In genomic region chr14:39432619-39433451, GRCh38 we compare ENCODE assay signal across 8 cellular contexts. TPM values are rescaled to one million over a fixed set of nuclear protein-coding genes. Genes with fewer than 3 reads are reported as not detected.
DNase-seq lines count a peak whose midpoint lies in the region; ATAC-seq and TF ChIP-seq lines count a peak whose summit lies in the region.

No MANE protein-coding gene starts in this region.

- H3K36me3 ChIP-seq in Caco-2 (ENCODE audit: control insufficient read depth, insufficient read depth, low read length) (no peaks in the 10 kb centered on the region; the same call in 1 of the 2 replicates), mesodermal cell (ENCODE audit: control insufficient read depth, insufficient read depth, low read length) (no peaks in the 10 kb centered on the region)

- H3K4me1 Mint-ChIP-seq in Caco-2 (ENCODE audit: low read depth, unreplicated experiment) (peaks cover 19% of the 10 kb centered on the region), endothelial cell (ENCODE audit: unreplicated experiment) (peaks cover 24% of the 10 kb centered on the region)

- no peaks in the 10 kb centered on the region for H3K9me3 ChIP-seq in Caco-2
- H3K9me3 ChIP-seq in mesodermal cell (ENCODE audit: control insufficient read depth, low read length), result no peaks in the 10 kb centered on the region

- DNase-seq in Caco-2, result peak; percentile 96
- DNase-seq in NCI-H526 treated with DMSO at 0.1 percent for 48 hours (lab: John Stamatoyannopoulos, UW), result peak; percentile 96
- peak; percentile 30 for DNase-seq in activated CD8-positive, alpha-beta memory T cell treated with anti-CD3 and anti-CD28 coated beads, Interleukin-2, amount 50 U/mL, for 24 hours (ENCODE audit: extremely low read depth)
- DNase-seq in endothelial cell (ENCODE audit: low spot score), result peak; percentile 80
- DNase-seq in stimulated activated CD8-positive, alpha-beta memory T cell treated with anti-CD3 and anti-CD28 coated beads, Interleukin-4, amount 100 ng/mL, for 1 hour (ENCODE audit: low read depth in 2 of 2, low spot score in 1 of 2), result peak; percentile 39 to 43

- ATAC-seq in GM19452 (IDR thresholded peaks at IDR 0.05; ENCODE audit: unreplicated experiment), result peak; percentile 65
- peak; percentile 44 for ATAC-seq in HG03565 (IDR thresholded peaks at IDR 0.05; ENCODE audit: unreplicated experiment)

- peak overlapping the region; percentile 100 for H3K27ac ChIP-seq in mesodermal cell (ENCODE audit: low read depth, low read length, severe bottlenecking)

- CTCF ChIA-PET in Caco-2 (lab: Charles Lee), result interaction anchor here (0.6 to 2.2 kb wide), 4 partner anchors 32 to 416 kb away, joined by 3 to 11 read pairs (median 5); partner anchors contain the start of gene SEC23A

- BruUV-seq in Caco-2 (replicated peaks; lab: Mats Ljungman, UMichigan), result no TSS peak

- 1% methylated on average over 19 to 34 of the region's 38 CpGs for WGBS in mesodermal cell (ENCODE audit: insufficient coverage in 2 of 2), 2 experiments

- intact Hi-C loops in Caco-2 (cut with micrococcal nuclease; ENCODE audit: unreplicated experiment), result loop anchor here (1.0 to 2.0 kb wide), 3 partner anchors 40 to 330 kb away; partner anchors contain the start of genes PNN and SEC23A

- peak overlapping the region; percentile 100 for H3K27ac Mint-ChIP-seq in Caco-2 (ENCODE audit: unreplicated experiment)
- peak overlapping the region; percentile 48 for H3K27ac Mint-ChIP-seq in endothelial cell (ENCODE audit: unreplicated experiment)

- H3K36me3 Mint-ChIP-seq in Caco-2 (ENCODE audit: insufficient read depth, unreplicated experiment), result peaks cover 17% of the 10 kb centered on the region
- H3K36me3 Mint-ChIP-seq in endothelial cell (ENCODE audit: low read depth, unreplicated experiment), result peaks cover 3% of the 10 kb centered on the region

- POLR2A ChIA-PET in Caco-2 (lab: Charles Lee), result interaction anchor here (0.6 to 1.9 kb wide), 5 partner anchors 24 to 1366 kb away, joined by 3 to 19 read pairs (median 5); partner anchors contain the start of genes SEC23A and TRAPPC6B

- H3K9me3 Mint-ChIP-seq in Caco-2 (ENCODE audit: unreplicated experiment) (no peaks in the 10 kb centered on the region), endothelial cell (ENCODE audit: unreplicated experiment) (no peaks in the 10 kb centered on the region)

- TF ChIP-seq CTCF in Caco-2 (IDR thresholded peaks at IDR 0.05; ENCODE audit: insufficient read depth in 1 of 2, low read depth in 1 of 2, low read length in 1 of 2, severe bottlenecking in 1 of 2, unreplicated experiment in 1 of 2), result peak in 1 of 2 experiments; percentile 48
- no peak for TF ChIP-seq CTCF in endothelial cell (IDR thresholded peaks at IDR 0.05; ENCODE audit: unreplicated experiment)

- H3K4me3 Mint-ChIP-seq in Caco-2 (ENCODE audit: unreplicated experiment) (peak overlapping the region; percentile 93), endothelial cell (ENCODE audit: unreplicated experiment) (peak overlapping the region; percentile 99)

- no peaks in the 10 kb centered on the region for H3K27me3 ChIP-seq in Caco-2 (replicated peaks; ENCODE audit: control insufficient read depth, insufficient read depth, low read length)

- H3K4me1 ChIP-seq in Caco-2 (peaks cover 12% of the 10 kb centered on the region), mesodermal cell (ENCODE audit: control insufficient read depth, insufficient read depth, low read length, poor library complexity, severe bottlenecking) (peaks cover 3% of the 10 kb centered on the region)

- H3K27me3 Mint-ChIP-seq in Caco-2 (ENCODE audit: insufficient read depth, unreplicated experiment) (no peaks in the 10 kb centered on the region), endothelial cell (ENCODE audit: unreplicated experiment) (peaks cover 12% of the 10 kb centered on the region)

- H3K4me3 ChIP-seq in Caco-2 (ENCODE audit: low read depth, low read length), result peak overlapping the region; percentile 43
- H3K4me3 ChIP-seq in mesodermal cell (ENCODE audit: extremely low read depth, insufficient read depth, low read length, poor library complexity, severe bottlenecking), result peak overlapping the region; percentile 61

RNA-seq across cellular contexts. Expression of gene FBXO33, which starts 0.6 kb away (rescaled TPM):
- total RNA-seq in Caco-2 (2022), result 6.0 and 6.5 TPM in 2 replicates
- total RNA-seq in endothelial cell (ENCODE audit: unreplicated experiment), result 11.9 TPM
- polyA plus RNA-seq in mesodermal cell (2013, experiment 1 of 2), result 10.8 TPM
- 11.9 TPM for polyA plus RNA-seq in mesodermal cell (2013, experiment 2 of 2)

Comparison
In these comparisons a context has a peak if more than half of its experiments do, and no peak if none do; other contexts are left out.
1. Peak in every context shown above with its lines: DNase-seq, ATAC-seq, H3K4me3 ChIP-seq and H3K27ac ChIP-seq.
2. DNase-seq: peak in every context shown above with its lines; median percentile 96 in Caco-2; 96 in NCI-H526 treated with DMSO at 0.1 percent for 48 hours; 80 in endothelial cell; 41 in stimulated activated CD8-positive, alpha-beta memory T cell treated with anti-CD3 and anti-CD28 coated beads, Interleukin-4, amount 100 ng/mL, for 1 hour; 30 in activated CD8-positive, alpha-beta memory T cell treated with anti-CD3 and anti-CD28 coated beads, Interleukin-2, amount 50 U/mL, for 24 hours.